Comparison of ENCODE assay signal across 8 cellular contexts in genomic region chr3:48595075-48595525, GRCh38. TPM values are rescaled to one million over a fixed set of nuclear protein-coding genes. Genes with fewer than 3 reads are reported as not detected.
A peak's percentile ranks its signal among the peaks of the same experiment; 100 is the strongest.
DNase-seq lines count a peak whose midpoint lies in the region; ATAC-seq, FAIRE-seq and TF ChIP-seq lines count a peak whose summit lies in the region.

COL7A1 (minus strand) TSS chr3:48595329; CDS start chr3:48595159, 170 bp downstream.

- no peak for TF ChIP-seq EP300 in K562 (IDR thresholded peaks at IDR 0.05; ENCODE audit: low read length)

- no peak within 1 kb of the TSS for H4K91ac ChIP-seq in H9 (ENCODE audit: insufficient read length, low read depth, low read length)

- TF ChIP-seq CTCF in H9 (conservative IDR thresholded peaks at IDR 0.05): no peak
- TF ChIP-seq CTCF in K562 (IDR thresholded peaks at IDR 0.05 in 2 of 3, conservative IDR thresholded peaks at IDR 0.05 in 1 of 3; ENCODE audit: insufficient read depth in 2 of 3, low read depth in 1 of 3, low read length in 3 of 3): no peak
- no peak for TF ChIP-seq CTCF in hepatocyte (IDR thresholded peaks at IDR 0.05; ENCODE audit: poor library complexity)
- no peak for TF ChIP-seq CTCF in GM10248 (IDR thresholded peaks at IDR 0.05; ENCODE audit: control extremely low read depth, extremely low read depth, low read depth, missing control alignments)

- H2BK15ac ChIP-seq in H9 (ENCODE audit: low read depth, low read length): no peak within 1 kb of the TSS

- H3K4me1 Mint-ChIP-seq in H9: peaks cover 12 to 21% of the 10 kb centered on the region in 2 experiments

- no peaks in the 10 kb centered on the region for H3K27me3 ChIP-seq in H9 (ENCODE audit: insufficient read depth, low read length)
- peaks cover 0 to 19% of the 10 kb centered on the region in 2 experiments; a peak in 3 of 5 replicates for H3K27me3 ChIP-seq in K562 (ENCODE audit: control insufficient read depth in 2 of 2, insufficient read depth in 2 of 2, low read length in 2 of 2)
- no peaks in the 10 kb centered on the region for H3K27me3 ChIP-seq in hepatocyte

- POLR2A ChIA-PET in K562 (lab: Yijun Ruan, JAX): interaction anchor here (0.5 kb wide), 1 partner anchor 277 kb away, joined by 3 read pairs; no protein-coding TSS in a partner anchor
- POLR2A ChIA-PET in GM10248 (lab: Yijun Ruan, JAX): no interaction called here

- no peak within 1 kb of the TSS for H2BK20ac ChIP-seq in H9 (ENCODE audit: low read depth, low read length, poor library complexity, severe bottlenecking)

- no peaks in the 10 kb centered on the region for H3K9me3 ChIP-seq in H9 (ENCODE audit: control insufficient read depth, low read depth, low read length)
- H3K9me3 ChIP-seq in K562 (replicated peaks; ENCODE audit: control insufficient read depth, insufficient read depth, low read depth, low read length): no peaks in the 10 kb centered on the region
- H3K9me3 ChIP-seq in hepatocyte (ENCODE audit: low read depth): no peaks in the 10 kb centered on the region

- H3K4me3 ChIP-seq in K562: no peak within 1 kb of the TSS
- no peak within 1 kb of the TSS for H3K4me3 ChIP-seq in hepatocyte
- peak within 1 kb of the TSS; percentile 35 to 51 (median 49) for H3K4me3 ChIP-seq in skin epidermis

- H2AK5ac ChIP-seq in H9 (ENCODE audit: insufficient read length, low read length): no peak within 1 kb of the TSS

- H2BK120ac ChIP-seq in H9 (ENCODE audit: low read depth, low read length, poor library complexity, severe bottlenecking): no peak within 1 kb of the TSS

- no peaks in the 10 kb centered on the region for H3K23me2 ChIP-seq in H9 (ENCODE audit: insufficient read length, low read depth, low read length, poor library complexity, severe bottlenecking)

- no peak within 1 kb of the TSS for H3K4me3 Mint-ChIP-seq in H9

- H3K56ac ChIP-seq in H9 (ENCODE audit: insufficient read length, low read depth, low read length): no peak within 1 kb of the TSS

- no peak within 1 kb of the TSS for H4K5ac ChIP-seq in H9 (ENCODE audit: insufficient read length, low read depth, low read length)

- H3K4me1 ChIP-seq in H9 (ENCODE audit: insufficient read depth, low read length) (no peaks in the 10 kb centered on the region), K562 (replicated peaks in 1 of 2; ENCODE audit: control insufficient read depth in 2 of 2, insufficient read depth in 2 of 2, low read length in 2 of 2) (peaks cover 12 to 48% of the 10 kb centered on the region in 2 experiments; a peak in 4 of 5 replicates), hepatocyte (ENCODE audit: insufficient read depth) (peaks cover 46% of the 10 kb centered on the region)

- peak within 1 kb of the TSS; percentile 60 to 90 (median 83); a peak in 6 of 7 replicates for H3K27ac Mint-ChIP-seq in H9

- no peaks in the 10 kb centered on the region for H3K9me3 Mint-ChIP-seq in H9

- H3K27ac ChIP-seq in H9 (ENCODE audit: insufficient read length, low read depth, low read length): no peak within 1 kb of the TSS
- H3K27ac ChIP-seq in K562 (ENCODE audit: extremely low read depth, low read depth, low read length): peak within 1 kb of the TSS; percentile 39; the same call in 2 of the 3 replicates
- peak within 1 kb of the TSS; percentile 95 for H3K27ac ChIP-seq in hepatocyte
- peak within 1 kb of the TSS in 20 of 21 experiments; percentile 40 to 95 (median 84) for H3K27ac ChIP-seq in skin epidermis

- H3K9me1 ChIP-seq in K562 (ENCODE audit: control insufficient read depth, insufficient read depth, low read length): no peaks in the 10 kb centered on the region

- no peak within 1 kb of the TSS for H3K9ac ChIP-seq in H9 (ENCODE audit: extremely low read depth, insufficient read length, low read length)
- peak within 1 kb of the TSS in 1 of 2 experiments; percentile 61; a peak in 1 of 4 replicates for H3K9ac ChIP-seq in K562 (ENCODE audit: insufficient read depth in 1 of 2, low read depth in 2 of 2, low read length in 2 of 2)

- H3K36me3 Mint-ChIP-seq in H9 (ENCODE audit: insufficient read depth in 1 of 3, low read depth in 3 of 3): peaks cover 16 to 38% (median 20%) of the 10 kb centered on the region in 3 experiments

- in situ Hi-C loops in K562 (cut with MboI): no loop called here

- no peak within 1 kb of the TSS for H3K23ac ChIP-seq in H9 (ENCODE audit: insufficient read length, low read depth, low read length)

- no CpG with 5 or more reads among the region's 35 CpGs for WGBS in H9 (ENCODE audit: extremely low coverage, insufficient read length, low lambda C conversion rate)
- WGBS in K562 (ENCODE audit: insufficient coverage, low coverage, missing lambda C conversion rate): 9% methylated on average over 13 of the region's 35 CpGs
- 63% methylated on average over 29 of the region's 35 CpGs for WGBS in hepatocyte (ENCODE audit: low lambda C conversion rate, missing lambda C conversion rate)

- H2AFZ ChIP-seq in H9 (ENCODE audit: low read length) (no peak within 1 kb of the TSS), K562 (ENCODE audit: low read depth, low read length) (no peak within 1 kb of the TSS), hepatocyte (no peak within 1 kb of the TSS)

- H2BK12ac ChIP-seq in H9 (ENCODE audit: insufficient read length, low read depth, low read length): no peak within 1 kb of the TSS

- H3K4ac ChIP-seq in H9 (ENCODE audit: low read depth, low read length): no peak within 1 kb of the TSS

- no peak within 1 kb of the TSS for H3K4me2 ChIP-seq in H9 (ENCODE audit: insufficient read depth, insufficient read length, low read length)
- H3K4me2 ChIP-seq in K562 (ENCODE audit: insufficient read depth, low read length): peak within 1 kb of the TSS; percentile 8; the same call in 1 of the 2 replicates
- peak within 1 kb of the TSS; percentile 72 for H3K4me2 ChIP-seq in hepatocyte

- CTCF ChIA-PET in K562 (lab: Yijun Ruan, JAX; ENCODE audit: low intra/inter-chr PET ratio): no interaction called here
- CTCF ChIA-PET in GM10248 (lab: Yijun Ruan, JAX): no interaction called here

- H3K36me3 ChIP-seq in K562 (ENCODE audit: control insufficient read depth, insufficient read depth, low read length) (peaks cover 29% of the 10 kb centered on the region; the same call in 2 of the 3 replicates), hepatocyte (replicated peaks; ENCODE audit: insufficient read depth, low read depth) (no peaks in the 10 kb centered on the region)

- H3K27me3 Mint-ChIP-seq in H9 (ENCODE audit: low read depth): peaks cover 4% of the 10 kb centered on the region; the same call in 1 of the 2 replicates

- H3K18ac ChIP-seq in H9 (ENCODE audit: insufficient read length, low read depth, low read length): peak within 1 kb of the TSS; percentile 13

- FAIRE-seq in K562 (lab: Jason Lieb, UNC): no peak

- H3K9me2 ChIP-seq in hepatocyte (replicated peaks; ENCODE audit: insufficient read depth): no peaks in the 10 kb centered on the region

- H3K14ac ChIP-seq in H9 (ENCODE audit: insufficient read depth, low read length): peak within 1 kb of the TSS; percentile 43; the same call in 1 of the 2 replicates

- no TSS peak for BruUV-seq in K562 (replicated peaks; lab: Mats Ljungman, UMichigan)

- H4K20me1 ChIP-seq in H9 (ENCODE audit: control insufficient read depth, insufficient read depth, insufficient read length) (no peaks in the 10 kb centered on the region), K562 (replicated peaks; ENCODE audit: control insufficient read depth, insufficient read depth, low read length) (no peaks in the 10 kb centered on the region), hepatocyte (ENCODE audit: insufficient read depth, poor library complexity, severe bottlenecking) (no peaks in the 10 kb centered on the region)

- intact Hi-C loops in K562 (cut with micrococcal nuclease): no loop called here

- H3T11ph ChIP-seq in H9 (ENCODE audit: low read length): no peak within 1 kb of the TSS

- ATAC-seq in K562: no peak
- ATAC-seq in GM19455 (IDR thresholded peaks at IDR 0.05; ENCODE audit: unreplicated experiment): no peak

- H3K79me2 ChIP-seq in H9 (ENCODE audit: insufficient read depth, low read length): no peaks in the 10 kb centered on the region
- H3K79me2 ChIP-seq in K562 (ENCODE audit: control insufficient read depth, insufficient read depth, low read length): no peaks in the 10 kb centered on the region
- H3K79me2 ChIP-seq in hepatocyte: no peaks in the 10 kb centered on the region

- TF ChIP-seq RAD21 in K562 (CRISPR knock-in tag; conservative IDR thresholded peaks at IDR 0.05 in 1 of 2, IDR thresholded peaks at IDR 0.05 in 1 of 2): no peak

- DNase-seq in H9 (peak; percentile 53), K562 (ENCODE audit: extremely low read depth in 1 of 4, low spot score in 3 of 4) (peak in 1 of 4 experiments; percentile 57), hepatocyte (ENCODE audit: low spot score) (no peak), putamen (ENCODE audit: low spot score) (no peak), pons (ENCODE audit: low spot score) (no peak), GM10248 (ENCODE audit: extremely low spot score) (no peak)

- H2BK5ac ChIP-seq in H9 (ENCODE audit: insufficient read length, low read length): no peak within 1 kb of the TSS

- H3K79me1 ChIP-seq in H9 (ENCODE audit: insufficient read depth, low read depth, low read length, poor library complexity, severe bottlenecking): no peaks in the 10 kb centered on the region

- H4K8ac ChIP-seq in H9 (replicated peaks; ENCODE audit: insufficient read length, low read depth, low read length): no peak within 1 kb of the TSS

- no peak for TF ChIP-seq POLR2A in K562 (conservative IDR thresholded peaks at IDR 0.05)

TF ChIP-seq in K562, 482 proteins besides CTCF, POLR2A, EP300 and RAD21 (continues in another document):
- TF ChIP-seq ZBTB7A (IDR thresholded peaks at IDR 0.05; ENCODE audit: borderline replicate concordance, control insufficient read depth, low read depth, low read length): 0 out of 2 replicates have a peak, but pooled peaks have one; percentile 21

RNA-seq across cellular contexts. Expression of gene COL7A1, which starts in this region (rescaled TPM):
- total RNA-seq in H9 (2021) (20.2 and 22.9 TPM in 2 replicates), K562 (2014; rRNA removed) (0.09 and 0.61 TPM in 2 replicates), K562 (2014; rRNA removed; fragmentation: Illumina TruSeq; extraction: Trizol) (0.03 TPM in 1 of 2 replicates, not detected in the other), K562 (2015; rRNA removed; fragmentation: Illumina TruSeq; extraction: Trizol) (0.14 and 0.38 TPM in 2 replicates), K562 (2021) (0.31 and 0.49 TPM in 2 replicates), hepatocyte (5.7 and 17.4 TPM in 2 replicates)
- total RNA-seq in K562 (2011; cell fraction: chromatin; rRNA removed; ENCODE audit: low replicate concordance): 1.7 and 5.0 TPM in 2 replicates
- 2.9 and 4.5 TPM in 2 replicates for total RNA-seq in K562 (2011; cell fraction: nucleolus; rRNA removed)
- 1.5 and 2.3 TPM in 2 replicates for total RNA-seq in K562 (2011; cell fraction: nucleoplasm; rRNA removed)
- polyA plus RNA-seq in K562 (2011; rRNA removed) (0.39 and 0.83 TPM in 2 replicates), K562 (2014; fragmentation: Illumina TruSeq; extraction: Trizol) (0.17 and 0.43 TPM in 2 replicates), K562 (2014; fragmentation: Nextera tagmentation; extraction: Ambion mirVana) (not detected), K562 (2014; rRNA removed) (0.28 and 0.66 TPM in 2 replicates), hepatocyte (19.6 and 24.7 TPM in 2 replicates)
- polyA plus RNA-seq in K562 (2011; cell fraction: cytosol; rRNA removed): 0.22 TPM in 2 replicates
- 8.7 and 11.5 TPM in 2 replicates for polyA plus RNA-seq in K562 (2011; cell fraction: nucleus; rRNA removed)
- polyA plus RNA-seq in K562 (2012): 0.87 and 4.2 TPM in 2 replicates
- 0.07 TPM in 1 of 2 replicates, not detected in the other for polyA minus RNA-seq in K562 (2011; rRNA and poly(A)+ RNA removed)
- polyA minus RNA-seq in K562 (2011; cell fraction: cytosol; rRNA and poly(A)+ RNA removed): 0.29 and 2.9 TPM in 2 replicates
- polyA minus RNA-seq in K562 (2011; cell fraction: nucleus; rRNA and poly(A)+ RNA removed): 1.1 and 1.6 TPM in 2 replicates

Comparison
In these comparisons a context has a peak if more than half of its experiments do, and no peak if none do; other contexts are left out.
1. H3K4me3 ChIP-seq: peak in skin epidermis (7 of 7); none in K562 (single experiment) and hepatocyte (single experiment).